ENCODE assay signal across 8 cellular contexts in the genomic region with DNA sequence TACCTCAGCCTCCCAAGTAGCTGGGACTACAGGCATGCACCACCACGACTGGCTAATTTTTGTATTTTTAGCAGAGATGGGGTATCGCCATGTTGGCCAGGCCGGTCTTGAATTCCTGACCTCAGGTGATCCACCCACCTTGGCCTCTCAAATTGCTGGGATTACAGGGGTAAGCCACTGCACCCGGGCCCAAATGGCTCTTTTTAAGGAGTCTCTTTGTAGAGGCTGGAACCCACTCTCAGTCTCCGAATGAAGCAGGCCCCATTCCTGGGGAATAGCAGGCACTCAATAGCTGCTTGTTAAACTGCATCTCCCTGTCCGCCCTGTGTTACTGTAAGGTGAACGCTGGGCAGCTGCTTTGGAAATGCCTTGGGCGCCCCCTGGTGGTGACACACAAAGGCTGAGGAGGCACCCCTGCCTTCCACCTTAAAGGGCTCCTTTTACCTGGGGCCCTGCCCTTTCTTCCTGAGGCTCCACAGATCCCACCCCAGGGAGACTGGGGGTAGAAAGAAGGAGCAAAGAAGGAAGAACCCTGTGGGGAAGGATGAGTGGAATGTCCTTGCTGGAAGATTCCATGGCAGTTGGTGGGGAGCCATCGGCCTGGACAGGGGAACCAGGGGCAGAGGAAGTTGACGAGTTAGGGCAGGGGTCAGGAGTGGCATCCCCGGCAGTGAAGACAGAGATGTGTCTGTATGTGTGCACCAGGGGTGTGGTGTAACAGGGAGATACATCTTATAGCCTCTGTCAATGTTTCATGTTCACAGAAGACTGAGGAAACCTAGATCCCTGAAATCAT. TPM values are rescaled to one million over a fixed set of nuclear protein-coding genes. Genes with fewer than 3 reads are reported as not detected.
A peak's percentile ranks its signal among the peaks of the same experiment; 100 is the strongest.
DNase-seq lines count a peak whose midpoint lies in the region; ATAC-seq and TF ChIP-seq lines count a peak whose summit lies in the region.

No MANE protein-coding gene starts in this region.

- peak; percentile 80 to 97 (median 90) for DNase-seq in CD8-positive, alpha-beta T cell
- peak; percentile 80 for DNase-seq in NCI-H460 (ENCODE audit: extremely low read depth, low read depth)
- DNase-seq in activated CD4-positive, alpha-beta T cell treated with anti-CD3 and anti-CD28 coated beads for 24 hours (ENCODE audit: low read depth in 2 of 2): peak; percentile 92 to 94
- DNase-seq in central memory CD8-positive, alpha-beta T cell (ENCODE audit: low spot score in 2 of 2): peak; percentile 81 to 91
- DNase-seq in left kidney (ENCODE audit: low read depth, low spot score): peak; percentile 91
- peak; percentile 95 for DNase-seq in stimulated activated CD4-positive, alpha-beta T cell treated with anti-CD3 and anti-CD28 coated beads, Interleukin-2, amount 100 ng/mL, for 48 hours

- ATAC-seq in CD8-positive, alpha-beta T cell: peak; percentile 99
- ATAC-seq in HG02973 (IDR thresholded peaks at IDR 0.05; ENCODE audit: unreplicated experiment): peak; percentile 71
- peak; percentile 100 for ATAC-seq in central memory CD8-positive, alpha-beta T cell (replicated peaks; ENCODE audit: extremely low read depth, poor library complexity, severe bottlenecking)
- ATAC-seq in HG02763 (IDR thresholded peaks at IDR 0.05; ENCODE audit: unreplicated experiment): no peak

- no peaks in the 10 kb centered on the region for H3K27me3 Mint-ChIP-seq in CD8-positive, alpha-beta T cell (ENCODE audit: low read depth)
- no peaks in the 10 kb centered on the region for H3K27me3 Mint-ChIP-seq in central memory CD8-positive, alpha-beta T cell

- H3K4me1 Mint-ChIP-seq in CD8-positive, alpha-beta T cell (ENCODE audit: low read depth): peaks cover 29% of the 10 kb centered on the region
- H3K4me1 Mint-ChIP-seq in central memory CD8-positive, alpha-beta T cell: peaks cover 17% of the 10 kb centered on the region

- H3K27ac ChIP-seq in CD8-positive, alpha-beta T cell (ENCODE audit: low read depth, low read length): no peak overlapping the region

- no peak overlapping the region for H3K4me3 Mint-ChIP-seq in CD8-positive, alpha-beta T cell
- H3K4me3 Mint-ChIP-seq in central memory CD8-positive, alpha-beta T cell: no peak overlapping the region

- no peak overlapping the region for H3K4me3 ChIP-seq in CD8-positive, alpha-beta T cell (ENCODE audit: low read depth, low read length)

- TF ChIP-seq CTCF in CD8-positive, alpha-beta T cell (IDR thresholded peaks at IDR 0.05): peak; percentile 96

- CTCF ChIA-PET in CD8-positive, alpha-beta T cell (lab: Charles Lee): interaction anchor here (0.6 to 18.1 kb wide), 31 partner anchors 9 to 210 kb away, joined by 3 to 583 read pairs (median 3); a partner anchor contains a TSS

- H3K36me3 Mint-ChIP-seq in CD8-positive, alpha-beta T cell: no peaks in the 10 kb centered on the region
- peaks cover 2% of the 10 kb centered on the region for H3K36me3 Mint-ChIP-seq in central memory CD8-positive, alpha-beta T cell (ENCODE audit: insufficient read depth)

- H3K9me3 Mint-ChIP-seq in CD8-positive, alpha-beta T cell: no peaks in the 10 kb centered on the region
- no peaks in the 10 kb centered on the region for H3K9me3 Mint-ChIP-seq in central memory CD8-positive, alpha-beta T cell

- intact Hi-C loops in CD8-positive, alpha-beta T cell (cut with DNase I, micrococcal nuclease): loop anchor here (1.0 kb wide), 2 partner anchors 49 to 114 kb away; a partner anchor contains a TSS

- H3K36me3 ChIP-seq in CD8-positive, alpha-beta T cell (ENCODE audit: insufficient read depth, low read length): no peaks in the 10 kb centered on the region

- peaks cover 22% of the 10 kb centered on the region for H3K4me1 ChIP-seq in CD8-positive, alpha-beta T cell (ENCODE audit: insufficient read depth, low read length)

- H3K9me3 ChIP-seq in CD8-positive, alpha-beta T cell (ENCODE audit: low read length): no peaks in the 10 kb centered on the region

- no peak overlapping the region for H3K27ac Mint-ChIP-seq in CD8-positive, alpha-beta T cell
- H3K27ac Mint-ChIP-seq in central memory CD8-positive, alpha-beta T cell (ENCODE audit: low read depth): no peak overlapping the region

- POLR2A ChIA-PET in CD8-positive, alpha-beta T cell (lab: Charles Lee): interaction anchor here (0.9 to 1.9 kb wide), 8 partner anchors 19 to 80 kb away, joined by 3 to 11 read pairs (median 4); a partner anchor contains a TSS

- no peaks in the 10 kb centered on the region for H3K27me3 ChIP-seq in CD8-positive, alpha-beta T cell (ENCODE audit: insufficient read depth, low read length)

RNA-seq across cellular contexts. Expression of a gene that starts 6.1 kb away (rescaled TPM):
- total RNA-seq in CD8-positive, alpha-beta T cell: 10 to 100 TPM; 24.5 to 26.0 TPM
- total RNA-seq in NCI-H460 (2014; rRNA removed; shearing (Covaris generic)): 1.9 and 2.4 TPM in 2 replicates
- polyA plus RNA-seq in NCI-H460 (2014; cell fraction: nucleus; rRNA removed): 0.26 and 0.36 TPM in 2 replicates

RNA-seq across cellular contexts. Expression of a gene that starts 39.0 kb away (rescaled TPM):
- under 1 TPM; 0.22 to 0.38 TPM for total RNA-seq in CD8-positive, alpha-beta T cell
- total RNA-seq in NCI-H460 (2014; rRNA removed; shearing (Covaris generic)): 0.02 TPM in 1 of 2 replicates, not detected in the other
- polyA plus RNA-seq in NCI-H460 (2014; cell fraction: nucleus; rRNA removed): not detected in 2 replicates

RNA-seq across cellular contexts. Expression of a gene that starts 48.9 kb away (rescaled TPM):
- 10 to 100 TPM; 17.6 to 19.8 TPM for total RNA-seq in CD8-positive, alpha-beta T cell
- total RNA-seq in NCI-H460 (2014; rRNA removed; shearing (Covaris generic)): 24.9 and 25.6 TPM in 2 replicates
- polyA plus RNA-seq in NCI-H460 (2014; cell fraction: nucleus; rRNA removed): 156 and 170 TPM in 2 replicates

RNA-seq across cellular contexts. Expression of a gene that starts 51.4 kb away (rescaled TPM):
- 1 to 10 TPM; 5.7 to 5.8 TPM for total RNA-seq in CD8-positive, alpha-beta T cell
- 23.2 and 28.6 TPM in 2 replicates for total RNA-seq in NCI-H460 (2014; rRNA removed; shearing (Covaris generic))
- polyA plus RNA-seq in NCI-H460 (2014; cell fraction: nucleus; rRNA removed): 26.0 and 26.6 TPM in 2 replicates

RNA-seq across cellular contexts. Expression of a gene that starts 58.5 kb away (rescaled TPM):
- total RNA-seq in CD8-positive, alpha-beta T cell: 1 to 10 TPM in 1 of 2 experiments, under 1 TPM in 1; 0.43 to 1.5 TPM
- 0.20 TPM in 1 of 2 replicates, not detected in the other for total RNA-seq in NCI-H460 (2014; rRNA removed; shearing (Covaris generic))
- 0.28 TPM in 1 of 2 replicates, not detected in the other for polyA plus RNA-seq in NCI-H460 (2014; cell fraction: nucleus; rRNA removed)
